1 cellular context compared by ENCODE assay signal in the genomic region with DNA sequence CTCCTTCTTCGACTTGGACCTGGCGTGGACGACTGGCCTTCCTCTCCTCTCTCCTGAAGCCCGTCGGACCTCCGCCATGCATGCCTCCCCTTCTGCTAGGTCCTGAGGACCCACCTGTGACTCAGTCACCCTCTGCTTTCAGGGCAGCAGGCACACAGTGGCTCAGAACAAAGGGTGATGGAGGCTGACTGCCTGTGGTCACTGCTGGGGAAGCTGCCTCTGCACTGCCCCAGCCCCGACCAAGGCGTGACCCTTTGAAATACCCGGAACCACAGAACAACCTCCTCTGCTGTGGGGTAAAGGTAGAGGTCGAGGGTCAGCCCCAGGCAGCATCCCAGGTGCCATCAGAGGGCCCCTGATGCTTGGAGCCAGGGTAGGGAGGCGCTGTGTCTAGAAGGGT.
TF ChIP-seq lines count a peak whose summit lies in the region.

No MANE protein-coding gene starts in this region.

TF ChIP-seq in SK-N-SH, 30 proteins besides CTCF, POLR2A, EP300 and RAD21:
- TF ChIP-seq TEAD4 (IDR thresholded peaks at IDR 0.05; ENCODE audit: borderline replicate concordance, insufficient read depth) (no peak), ELF1 (IDR thresholded peaks at IDR 0.05) (no peak), FOXJ3 (CRISPR knock-in tag; IDR thresholded peaks at IDR 0.05) (no peak)
